ENCODE assay signal across 19 cellular contexts in the genomic region with DNA sequence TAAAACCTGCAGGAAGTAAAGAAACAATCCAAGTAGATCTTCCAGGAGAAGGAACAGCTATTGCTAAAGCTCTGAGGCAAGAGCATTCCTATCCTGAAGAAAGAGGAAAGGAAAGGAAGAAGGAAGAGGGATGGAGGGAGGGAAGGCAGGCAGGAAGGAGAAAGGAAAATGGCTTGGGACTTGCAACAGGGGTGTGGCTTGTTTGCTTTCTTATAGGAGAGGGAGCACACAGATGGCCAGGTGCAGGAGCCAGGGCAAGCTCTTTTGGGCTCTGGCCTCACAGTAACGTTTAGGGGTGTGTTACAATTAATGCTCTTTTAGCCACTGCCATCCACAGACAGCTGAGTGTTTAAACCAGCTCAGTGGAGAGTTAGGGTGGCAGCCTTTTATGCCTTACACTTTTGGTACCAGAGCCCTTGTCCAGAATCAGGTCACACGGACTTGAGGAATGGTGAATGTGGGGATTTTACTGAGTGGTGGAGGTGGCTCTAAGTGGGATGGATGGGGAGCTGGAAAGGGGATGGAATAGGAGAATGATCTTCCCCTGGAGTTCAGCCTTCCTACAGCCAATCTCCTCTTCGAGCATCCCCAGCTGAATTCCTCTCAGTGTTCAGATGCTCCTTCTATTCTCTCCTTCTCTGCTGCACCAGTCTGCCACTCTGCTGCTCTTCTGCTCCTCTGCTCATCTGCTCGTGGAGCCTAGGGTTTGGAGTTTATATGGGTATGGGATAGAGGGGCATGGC.
DNase-seq lines count a peak whose midpoint lies in the region; ATAC-seq and TF ChIP-seq lines count a peak whose summit lies in the region.
"Had no signal": no experiment of that assay in that cellular context is flagged by ENCODE, and none has a peak within 500 bp of the region (broad histone marks: within the 10 kb centered on the region; RNA-seq: fewer than 3 reads in every experiment).

No MANE protein-coding gene starts in this region.

- peaks cover 63% of the 10 kb centered on the region for H3K36me3 Mint-ChIP-seq in activated CD8-positive, alpha-beta T cell treated with anti-CD3 and anti-CD28 coated beads, Interleukin-2, amount 10 ng/mL, durations not matched to agents 7 days and 5 days (ENCODE audit: low read depth)
- H3K36me3 Mint-ChIP-seq in activated CD8-positive, alpha-beta T cell treated with anti-CD3 and anti-CD28 coated beads for 36 hours (ENCODE audit: low read depth): peaks cover 18% of the 10 kb centered on the region
- H3K36me3 Mint-ChIP-seq in CD4-positive, CD25-positive, alpha-beta regulatory T cell: peaks cover 11% of the 10 kb centered on the region
- peaks cover 20% of the 10 kb centered on the region for H3K36me3 Mint-ChIP-seq in stimulated activated effector memory CD8-positive, alpha-beta T cell treated with anti-CD3 and anti-CD28 coated beads, Interleukin-12 subunit alpha, Interleukin-12 subunit beta, amount 100 ng/mL, for 72 hours

- no peaks in the 10 kb centered on the region for H3K9me3 ChIP-seq in CD4-positive, CD25-positive, alpha-beta regulatory T cell (ENCODE audit: control insufficient read depth in 2 of 2, low read length in 2 of 2)
- H3K9me3 ChIP-seq in Karpas-422 (ENCODE audit: low read length): no peaks in the 10 kb centered on the region

- CTCF ChIA-PET in activated CD8-positive, alpha-beta T cell treated with anti-CD3 and anti-CD28 coated beads, Interleukin-2, amount 10 ng/mL, durations not matched to agents 7 days and 5 days (lab: Charles Lee): interaction anchor here (1.2 kb wide), 1 partner anchor 112 kb away, joined by 7 read pairs; no protein-coding TSS in a partner anchor
- CTCF ChIA-PET in activated CD8-positive, alpha-beta T cell treated with anti-CD3 and anti-CD28 coated beads for 36 hours (lab: Charles Lee): interaction anchor here (1.1 to 1.5 kb wide), 2 partner anchors 10 to 12 kb away, joined by 3 to 5 read pairs; no protein-coding TSS in a partner anchor

- H3K4me1 Mint-ChIP-seq in activated CD8-positive, alpha-beta T cell treated with anti-CD3 and anti-CD28 coated beads, Interleukin-2, amount 10 ng/mL, durations not matched to agents 7 days and 5 days (ENCODE audit: low read depth): peaks cover 70% of the 10 kb centered on the region
- H3K4me1 Mint-ChIP-seq in activated CD8-positive, alpha-beta T cell treated with anti-CD3 and anti-CD28 coated beads for 36 hours (ENCODE audit: low read depth): peaks cover 28% of the 10 kb centered on the region
- H3K4me1 Mint-ChIP-seq in CD4-positive, CD25-positive, alpha-beta regulatory T cell: peaks cover 12 to 49% (median 28%) of the 10 kb centered on the region in 4 donors
- H3K4me1 Mint-ChIP-seq in stimulated activated effector memory CD8-positive, alpha-beta T cell treated with anti-CD3 and anti-CD28 coated beads, Interleukin-12 subunit alpha, Interleukin-12 subunit beta, amount 100 ng/mL, for 72 hours: peaks cover 35% of the 10 kb centered on the region

- H3K4me3 ChIP-seq in CD4-positive, CD25-positive, alpha-beta regulatory T cell (ENCODE audit: low read depth, low read length): no peak overlapping the region
- H3K4me3 ChIP-seq in Karpas-422 (ENCODE audit: low read length): no peak overlapping the region
- H3K4me3 ChIP-seq: BLaER1 treated with 17β-estradiol and CSF1 and Interleukin-3, amounts not matched to agents 10 nM and 100 nM had no signal

- no peaks in the 10 kb centered on the region for H3K27me3 ChIP-seq in CD4-positive, CD25-positive, alpha-beta regulatory T cell (ENCODE audit: control insufficient read depth, insufficient read depth, low read length)
- no peaks in the 10 kb centered on the region for H3K27me3 ChIP-seq in Karpas-422 (ENCODE audit: low read length)
- H3K27me3 ChIP-seq: BLaER1 treated with 17β-estradiol and CSF1 and Interleukin-3, amounts not matched to agents 10 nM and 100 nM had no signal

- intact Hi-C loops in activated CD8-positive, alpha-beta T cell treated with anti-CD3 and anti-CD28 coated beads for 36 hours (cut with micrococcal nuclease): no loop called here
- intact Hi-C loops in left colon (cut with DNase I, micrococcal nuclease): no loop called here

- peaks cover 14% of the 10 kb centered on the region for H3K4me1 ChIP-seq in CD4-positive, CD25-positive, alpha-beta regulatory T cell (ENCODE audit: control insufficient read depth, insufficient read depth, low read length, poor library complexity, severe bottlenecking)
- no peaks in the 10 kb centered on the region for H3K4me1 ChIP-seq in Karpas-422 (ENCODE audit: low read length)

- H3K9ac ChIP-seq in Karpas-422 (ENCODE audit: low read length): no peak overlapping the region
- H3K9ac ChIP-seq: BLaER1 treated with 17β-estradiol and CSF1 and Interleukin-3, amounts not matched to agents 10 nM and 100 nM had no signal

- no peaks in the 10 kb centered on the region for H3K79me2 ChIP-seq in Karpas-422 (ENCODE audit: low read length)

- TF ChIP-seq CTCF in activated CD8-positive, alpha-beta T cell treated with anti-CD3 and anti-CD28 coated beads for 36 hours (IDR thresholded peaks at IDR 0.05): no peak

- no peaks in the 10 kb centered on the region for H3K9me2 ChIP-seq in Karpas-422 (replicated peaks; ENCODE audit: insufficient read depth, low read length)

- POLR2A ChIA-PET in activated CD8-positive, alpha-beta T cell treated with anti-CD3 and anti-CD28 coated beads, Interleukin-2, amount 10 ng/mL, durations not matched to agents 7 days and 5 days (lab: Charles Lee): interaction anchor here (1.4 to 1.9 kb wide), 3 partner anchors 11 to 108 kb away, joined by 4 to 8 read pairs (median 5); partner anchors contain the start of gene SLC39A10
- POLR2A ChIA-PET in activated CD8-positive, alpha-beta T cell treated with anti-CD3 and anti-CD28 coated beads for 36 hours (lab: Charles Lee): interaction anchor here (1.5 to 1.7 kb wide), 2 partner anchors 15 to 110 kb away, joined by 3 to 4 read pairs; no protein-coding TSS in a partner anchor

- no peaks in the 10 kb centered on the region for H3K27me3 Mint-ChIP-seq in activated CD8-positive, alpha-beta T cell treated with anti-CD3 and anti-CD28 coated beads, Interleukin-2, amount 10 ng/mL, durations not matched to agents 7 days and 5 days (ENCODE audit: low read depth)
- H3K27me3 Mint-ChIP-seq in activated CD8-positive, alpha-beta T cell treated with anti-CD3 and anti-CD28 coated beads for 36 hours: no peaks in the 10 kb centered on the region
- no peaks in the 10 kb centered on the region for H3K27me3 Mint-ChIP-seq in CD4-positive, CD25-positive, alpha-beta regulatory T cell

- H3K4me2 ChIP-seq in Karpas-422 (ENCODE audit: low read depth, low read length, poor library complexity, severe bottlenecking): no peak overlapping the region
- H3K4me2 ChIP-seq: BLaER1 treated with 17β-estradiol and CSF1 and Interleukin-3, amounts not matched to agents 10 nM and 100 nM had no signal

- no peak overlapping the region for H3K27ac ChIP-seq in CD4-positive, CD25-positive, alpha-beta regulatory T cell (ENCODE audit: insufficient read depth, low read length, poor library complexity, severe bottlenecking)
- no peak overlapping the region for H3K27ac ChIP-seq in Karpas-422 (ENCODE audit: low read length)
- H3K27ac ChIP-seq: BLaER1 treated with 17β-estradiol and CSF1 and Interleukin-3, amounts not matched to agents 10 nM and 100 nM had no signal

- no peak overlapping the region for H3K4me3 Mint-ChIP-seq in activated CD8-positive, alpha-beta T cell treated with anti-CD3 and anti-CD28 coated beads, Interleukin-2, amount 10 ng/mL, durations not matched to agents 7 days and 5 days
- no peak overlapping the region for H3K4me3 Mint-ChIP-seq in activated CD8-positive, alpha-beta T cell treated with anti-CD3 and anti-CD28 coated beads for 36 hours
- peak overlapping the region in 1 of 4 donors; percentile 24 for H3K4me3 Mint-ChIP-seq in CD4-positive, CD25-positive, alpha-beta regulatory T cell
- no peak overlapping the region for H3K4me3 Mint-ChIP-seq in stimulated activated effector memory CD8-positive, alpha-beta T cell treated with anti-CD3 and anti-CD28 coated beads, Interleukin-12 subunit alpha, Interleukin-12 subunit beta, amount 100 ng/mL, for 72 hours
- H3K4me3 Mint-ChIP-seq: HFFc6 had no signal

- H3K36me3 ChIP-seq in CD4-positive, CD25-positive, alpha-beta regulatory T cell (ENCODE audit: control insufficient read depth, insufficient read depth, low read length): no peaks in the 10 kb centered on the region
- no peaks in the 10 kb centered on the region for H3K36me3 ChIP-seq in Karpas-422 (ENCODE audit: insufficient read depth, low read length)

- H2AFZ ChIP-seq in Karpas-422 (ENCODE audit: low read length): no peak overlapping the region

- no peak for ATAC-seq in activated CD8-positive, alpha-beta T cell treated with anti-CD3 and anti-CD28 coated beads, Interleukin-2, amount 10 ng/mL, durations not matched to agents 7 days and 5 days
- ATAC-seq in activated CD8-positive, alpha-beta T cell treated with anti-CD3 and anti-CD28 coated beads for 36 hours: no peak
- ATAC-seq in CD4-positive, CD25-positive, alpha-beta regulatory T cell (ENCODE audit: low read depth in 2 of 2): no peak
- peak; percentile 61 for ATAC-seq in left colon
- ATAC-seq in GM19351 (IDR thresholded peaks at IDR 0.05; ENCODE audit: unreplicated experiment): no peak
- no peak for ATAC-seq in stimulated activated effector memory CD8-positive, alpha-beta T cell treated with anti-CD3 and anti-CD28 coated beads, Interleukin-12 subunit alpha, Interleukin-12 subunit beta, amount 100 ng/mL, for 72 hours

- no peaks in the 10 kb centered on the region for H4K20me1 ChIP-seq in Karpas-422 (ENCODE audit: insufficient read depth, low read depth, low read length)
- H4K20me1 ChIP-seq: BLaER1 treated with 17β-estradiol and CSF1 and Interleukin-3, amounts not matched to agents 10 nM and 100 nM had no signal

- peak overlapping the region; percentile 60 for H3K27ac Mint-ChIP-seq in activated CD8-positive, alpha-beta T cell treated with anti-CD3 and anti-CD28 coated beads, Interleukin-2, amount 10 ng/mL, durations not matched to agents 7 days and 5 days
- no peak overlapping the region for H3K27ac Mint-ChIP-seq in activated CD8-positive, alpha-beta T cell treated with anti-CD3 and anti-CD28 coated beads for 36 hours
- peak overlapping the region; percentile 4 to 98 (median 42) for H3K27ac Mint-ChIP-seq in CD4-positive, CD25-positive, alpha-beta regulatory T cell
- H3K27ac Mint-ChIP-seq in stimulated activated effector memory CD8-positive, alpha-beta T cell treated with anti-CD3 and anti-CD28 coated beads, Interleukin-12 subunit alpha, Interleukin-12 subunit beta, amount 100 ng/mL, for 72 hours: no peak overlapping the region
- H3K27ac Mint-ChIP-seq: HFFc6 had no signal

- H3K9me3 Mint-ChIP-seq in activated CD8-positive, alpha-beta T cell treated with anti-CD3 and anti-CD28 coated beads, Interleukin-2, amount 10 ng/mL, durations not matched to agents 7 days and 5 days (ENCODE audit: insufficient read depth): peaks cover 15% of the 10 kb centered on the region
- peaks cover 9% of the 10 kb centered on the region for H3K9me3 Mint-ChIP-seq in activated CD8-positive, alpha-beta T cell treated with anti-CD3 and anti-CD28 coated beads for 36 hours
- peaks cover 2 to 6% (median 3%) of the 10 kb centered on the region in 7 donors for H3K9me3 Mint-ChIP-seq in CD4-positive, CD25-positive, alpha-beta regulatory T cell
- peaks cover 4% of the 10 kb centered on the region for H3K9me3 Mint-ChIP-seq in stimulated activated effector memory CD8-positive, alpha-beta T cell treated with anti-CD3 and anti-CD28 coated beads, Interleukin-12 subunit alpha, Interleukin-12 subunit beta, amount 100 ng/mL, for 72 hours
- H3K9me3 Mint-ChIP-seq: HFFc6 had no signal

- DNase-seq in activated CD8-positive, alpha-beta T cell treated with anti-CD3 and anti-CD28 coated beads, Interleukin-2, amount 10 ng/mL, durations not matched to agents 7 days and 5 days: no peak
- DNase-seq in activated CD8-positive, alpha-beta T cell treated with anti-CD3 and anti-CD28 coated beads for 36 hours: no peak
- no peak for DNase-seq in CD4-positive, CD25-positive, alpha-beta regulatory T cell
- DNase-seq in Karpas-422: peak; percentile 39
- no peak for DNase-seq in left colon
- DNase-seq in stimulated activated effector memory CD8-positive, alpha-beta T cell treated with anti-CD3 and anti-CD28 coated beads, Interleukin-12 subunit alpha, Interleukin-12 subunit beta, amount 100 ng/mL, for 72 hours (ENCODE audit: low spot score in 2 of 2): no peak
- DNase-seq: DMS79, H7, HFFc6, KG1, NCI-H1417, NCI-H187, NCI-H2227 treated with DMSO at 0.1 percent for 48 hours, NCI-H524, NCI-H82, OCI-M1, SHP77 had no signal

Comparison
In these comparisons a context has a peak if more than half of its experiments do, and no peak if none do; other contexts are left out.
1. H3K27ac Mint-ChIP-seq: peak in activated CD8-positive, alpha-beta T cell treated with anti-CD3 and anti-CD28 coated beads, Interleukin-2, amount 10 ng/mL, durations not matched to agents 7 days and 5 days (single experiment) and CD4-positive, CD25-positive, alpha-beta regulatory T cell (3 of 3); none in activated CD8-positive, alpha-beta T cell treated with anti-CD3 and anti-CD28 coated beads for 36 hours (single experiment) and stimulated activated effector memory CD8-positive, alpha-beta T cell treated with anti-CD3 and anti-CD28 coated beads, Interleukin-12 subunit alpha, Interleukin-12 subunit beta, amount 100 ng/mL, for 72 hours (single experiment).